ENCODE assay signal across 26 cellular contexts in genomic region chr3:4900298-4900697, GRCh38.
DNase-seq lines count a peak whose midpoint lies in the region; ATAC-seq, FAIRE-seq and TF ChIP-seq lines count a peak whose summit lies in the region.
"Had no signal": no experiment of that assay in that cellular context is flagged by ENCODE, and none has a peak within 500 bp of the region (broad histone marks: within the 10 kb centered on the region; RNA-seq: fewer than 3 reads in every experiment).

No MANE protein-coding gene starts in this region.

- TF ChIP-seq CTCF in body of pancreas (IDR thresholded peaks at IDR 0.05), result no peak
- no peak for TF ChIP-seq CTCF in suprapubic skin (IDR thresholded peaks at IDR 0.05)
- no peak for TF ChIP-seq CTCF in endothelial cell (IDR thresholded peaks at IDR 0.05; ENCODE audit: unreplicated experiment)
- TF ChIP-seq CTCF in D721Med (IDR thresholded peaks at IDR 0.05; ENCODE audit: insufficient read depth, missing control alignments), result no peak

- WGBS in body of pancreas, 2 donors, result 96 to 97% methylated on average over 4 of the region's 4 CpGs
- 94% methylated on average over 4 of the region's 4 CpGs for WGBS in suprapubic skin

- H3K36me3 ChIP-seq in body of pancreas (replicated peaks in 1 of 2; ENCODE audit: insufficient read depth in 1 of 2, low read depth in 2 of 2), result no peaks in the 10 kb centered on the region
- no peaks in the 10 kb centered on the region for H3K36me3 ChIP-seq in suprapubic skin
- H3K36me3 ChIP-seq: breast epithelium, gastrocnemius medialis, vagina had no signal

- FAIRE-seq in D721Med (lab: Jason Lieb, UNC), result no peak
- FAIRE-seq: A549, colon, H54, small intestine had no signal

- H3K27me3 ChIP-seq in body of pancreas (no peaks in the 10 kb centered on the region), suprapubic skin (no peaks in the 10 kb centered on the region)
- H3K27me3 ChIP-seq: breast epithelium, gastrocnemius medialis, vagina had no signal

- peaks cover 70% of the 10 kb centered on the region for H3K4me1 Mint-ChIP-seq in activated T-cell treated with anti-CD3 and anti-CD28 coated beads, Interleukin-2, amount 50 U/mL, for 24 hours (ENCODE audit: low read depth)
- H3K4me1 Mint-ChIP-seq in T-helper 2 cell treated with Interferon-gamma antibody and Interleukin-4, amounts not matched to agents 5 μg/mL and 100 μg/mL, for 36 hours (ENCODE audit: low read depth), result peaks cover 80% of the 10 kb centered on the region
- H3K4me1 Mint-ChIP-seq in endothelial cell (ENCODE audit: unreplicated experiment), result no peaks in the 10 kb centered on the region
- H3K4me1 Mint-ChIP-seq: B cell had no signal

- ATAC-seq in body of pancreas, result no peak
- ATAC-seq: A549, gastrocnemius medialis, left lobe of liver had no signal

- no peaks in the 10 kb centered on the region for H3K36me3 Mint-ChIP-seq in activated T-cell treated with anti-CD3 and anti-CD28 coated beads, Interleukin-2, amount 50 U/mL, for 24 hours (ENCODE audit: low read depth)
- H3K36me3 Mint-ChIP-seq in T-helper 2 cell treated with Interferon-gamma antibody and Interleukin-4, amounts not matched to agents 5 μg/mL and 100 μg/mL, for 36 hours (ENCODE audit: low read depth), result peaks cover 9% of the 10 kb centered on the region
- no peaks in the 10 kb centered on the region for H3K36me3 Mint-ChIP-seq in endothelial cell (ENCODE audit: low read depth, unreplicated experiment)

- no peak overlapping the region for H3K4me3 Mint-ChIP-seq in activated T-cell treated with anti-CD3 and anti-CD28 coated beads, Interleukin-2, amount 50 U/mL, for 24 hours
- peak overlapping the region; percentile 51 for H3K4me3 Mint-ChIP-seq in T-helper 2 cell treated with Interferon-gamma antibody and Interleukin-4, amounts not matched to agents 5 μg/mL and 100 μg/mL, for 36 hours
- H3K4me3 Mint-ChIP-seq in endothelial cell (ENCODE audit: unreplicated experiment), result no peak overlapping the region
- H3K4me3 Mint-ChIP-seq: B cell, endodermal cell had no signal

- intact Hi-C loops in body of pancreas (cut with DNase I), result no loop called here

- H3K4me3 ChIP-seq in body of pancreas, result no peak overlapping the region
- H3K4me3 ChIP-seq in suprapubic skin, result no peak overlapping the region
- H3K4me3 ChIP-seq: A549, breast epithelium, gastrocnemius medialis, vagina had no signal

- no peaks in the 10 kb centered on the region for H3K27me3 Mint-ChIP-seq in activated T-cell treated with anti-CD3 and anti-CD28 coated beads, Interleukin-2, amount 50 U/mL, for 24 hours
- no peaks in the 10 kb centered on the region for H3K27me3 Mint-ChIP-seq in T-helper 2 cell treated with Interferon-gamma antibody and Interleukin-4, amounts not matched to agents 5 μg/mL and 100 μg/mL, for 36 hours (ENCODE audit: low read depth)
- peaks cover 8% of the 10 kb centered on the region for H3K27me3 Mint-ChIP-seq in endothelial cell (ENCODE audit: unreplicated experiment)
- H3K27me3 Mint-ChIP-seq: B cell had no signal

- no peaks in the 10 kb centered on the region for H3K9me3 Mint-ChIP-seq in activated T-cell treated with anti-CD3 and anti-CD28 coated beads, Interleukin-2, amount 50 U/mL, for 24 hours
- H3K9me3 Mint-ChIP-seq in T-helper 2 cell treated with Interferon-gamma antibody and Interleukin-4, amounts not matched to agents 5 μg/mL and 100 μg/mL, for 36 hours, result peaks cover 3% of the 10 kb centered on the region
- no peaks in the 10 kb centered on the region for H3K9me3 Mint-ChIP-seq in endothelial cell (ENCODE audit: unreplicated experiment)
- H3K9me3 Mint-ChIP-seq: endodermal cell, immature natural killer cell had no signal

- no peak for TF ChIP-seq POLR2A in body of pancreas (IDR thresholded peaks at IDR 0.05)
- TF ChIP-seq POLR2A in suprapubic skin (IDR thresholded peaks at IDR 0.05), result no peak

- no peaks in the 10 kb centered on the region for H3K9me3 ChIP-seq in body of pancreas
- no peaks in the 10 kb centered on the region for H3K9me3 ChIP-seq in suprapubic skin
- H3K9me3 ChIP-seq: A549, breast epithelium, gastrocnemius medialis, vagina had no signal

- peak overlapping the region; percentile 42 for H3K27ac Mint-ChIP-seq in activated T-cell treated with anti-CD3 and anti-CD28 coated beads, Interleukin-2, amount 50 U/mL, for 24 hours
- peak overlapping the region; percentile 82 for H3K27ac Mint-ChIP-seq in T-helper 2 cell treated with Interferon-gamma antibody and Interleukin-4, amounts not matched to agents 5 μg/mL and 100 μg/mL, for 36 hours
- no peak overlapping the region for H3K27ac Mint-ChIP-seq in endothelial cell (ENCODE audit: unreplicated experiment)
- H3K27ac Mint-ChIP-seq: B cell, endodermal cell had no signal

- TF ChIP-seq EP300 in suprapubic skin (IDR thresholded peaks at IDR 0.05), result no peak

- DNase-seq in activated T-cell treated with anti-CD3 and anti-CD28 coated beads, Interleukin-2, amount 50 U/mL, for 24 hours, result no peak
- DNase-seq in activated T-cell treated with anti-CD3 and anti-CD28 coated beads, Interleukin-2, amount 50 U/mL, for 48 hours, result no peak
- peak; percentile 67 for DNase-seq in T-helper 2 cell treated with Interferon-gamma antibody and Interleukin-4, amounts not matched to agents 5 μg/mL and 100 μg/mL, for 36 hours (ENCODE audit: low spot score)
- DNase-seq in body of pancreas (no peak), suprapubic skin (ENCODE audit: low spot score in 2 of 2) (no peak), endothelial cell (ENCODE audit: low spot score) (no peak), D721Med (ENCODE audit: insufficient read length, low spot score) (no peak)
- DNase-seq in stimulated activated CD4-positive, alpha-beta T cell treated with anti-CD3 and anti-CD28 coated beads, Interleukin-12 subunit alpha, Interleukin-12 subunit beta, amount 100 ng/mL, for 4 hours, result no peak
- DNase-seq: DMS79; endodermal cell; hippocampal formation; immature natural killer cell; NCI-H187; RPMI8226; stimulated activated CD4-positive, alpha-beta T cell treated with anti-CD3 and anti-CD28 coated beads, Interleukin-2, amount 100 ng/mL, for 24 hours had no signal

- H3K27ac ChIP-seq in body of pancreas (peak overlapping the region; percentile 53 to 81 (median 70)), suprapubic skin (peak overlapping the region; percentile 11)
- H3K27ac ChIP-seq: breast epithelium, gastrocnemius medialis, HL-60, vagina, VCaP had no signal

- H3K4me1 ChIP-seq in body of pancreas (peaks cover 60% of the 10 kb centered on the region), suprapubic skin (peaks cover 34% of the 10 kb centered on the region)
- H3K4me1 ChIP-seq: breast epithelium had no signal
